In the genomic region with DNA sequence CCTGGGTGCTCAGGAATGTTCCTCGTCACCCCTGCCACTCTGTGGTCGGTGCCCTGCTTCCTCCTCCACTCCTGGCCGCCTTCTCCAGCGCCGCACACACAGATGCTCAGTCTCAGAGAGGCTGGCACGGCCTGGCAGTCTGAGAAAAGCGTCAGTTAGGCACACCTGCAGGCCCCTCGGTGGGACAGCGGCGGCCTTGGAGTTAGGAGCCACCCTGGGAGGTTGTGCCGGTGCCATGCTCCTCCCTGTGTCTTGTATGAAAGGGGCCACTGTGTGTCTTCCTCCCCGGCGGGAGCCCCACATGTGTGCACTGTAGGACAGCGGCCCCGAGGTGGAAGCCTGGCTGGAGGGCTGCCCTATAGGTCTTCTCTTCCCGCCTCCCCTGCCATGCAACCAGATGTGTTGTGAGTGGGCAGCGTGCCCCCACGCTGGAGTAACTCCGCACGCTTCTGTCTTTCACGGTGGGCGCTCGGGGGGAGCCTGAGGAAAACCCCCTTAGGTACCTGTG, we compare ENCODE assay signal across 18 cellular contexts.
A peak's percentile ranks its signal among the peaks of the same experiment; 100 is the strongest.
DNase-seq lines count a peak whose midpoint lies in the region; ATAC-seq and TF ChIP-seq lines count a peak whose summit lies in the region.
"Had no signal": no experiment of that assay in that cellular context is flagged by ENCODE, and none has a peak within 500 bp of the region (broad histone marks: within the 10 kb centered on the region; RNA-seq: fewer than 3 reads in every experiment).

No MANE protein-coding gene starts in this region.

- H3K9me2 ChIP-seq in Loucy (replicated peaks; ENCODE audit: low read depth, low read length) = no peaks in the 10 kb centered on the region

- no peak overlapping the region for H3K27ac Mint-ChIP-seq in activated CD4-positive, alpha-beta memory T cell treated with anti-CD3 and anti-CD28 coated beads for 36 hours
- no peak overlapping the region for H3K27ac Mint-ChIP-seq in activated CD4-positive, alpha-beta memory T cell treated with anti-CD3 and anti-CD28 coated beads, Interleukin-2, amount 10 ng/mL, durations not matched to agents 7 days and 5 days
- no peak overlapping the region for H3K27ac Mint-ChIP-seq in natural killer cell
- H3K27ac Mint-ChIP-seq: dendritic cell treated with granulocyte-macrophage colony-stimulating factor and Interleukin-4, amounts not matched to agents 40 ng/mL and 50 ng/mL, for 4 days; type B pancreatic cell had no signal

- no peak overlapping the region for H3K4me3 Mint-ChIP-seq in activated CD4-positive, alpha-beta memory T cell treated with anti-CD3 and anti-CD28 coated beads for 36 hours
- H3K4me3 Mint-ChIP-seq in activated CD4-positive, alpha-beta memory T cell treated with anti-CD3 and anti-CD28 coated beads, Interleukin-2, amount 10 ng/mL, durations not matched to agents 7 days and 5 days = no peak overlapping the region
- H3K4me3 Mint-ChIP-seq in natural killer cell = no peak overlapping the region
- H3K4me3 Mint-ChIP-seq: dendritic cell treated with granulocyte-macrophage colony-stimulating factor and Interleukin-4, amounts not matched to agents 40 ng/mL and 50 ng/mL, for 4 days; type B pancreatic cell had no signal

- H3K27me3 ChIP-seq in Loucy (ENCODE audit: insufficient read depth, low read length, poor library complexity, severe bottlenecking) (no peaks in the 10 kb centered on the region), lower lobe of right lung (ENCODE audit: low read depth) (no peaks in the 10 kb centered on the region)
- H3K27me3 ChIP-seq: brain microvascular endothelial cell had no signal

- peaks cover 85% of the 10 kb centered on the region for H3K4me1 ChIP-seq in Loucy (ENCODE audit: insufficient read depth, low read length, poor library complexity, severe bottlenecking)
- no peaks in the 10 kb centered on the region for H3K4me1 ChIP-seq in lower lobe of right lung

- H3K27me3 Mint-ChIP-seq in activated CD4-positive, alpha-beta memory T cell treated with anti-CD3 and anti-CD28 coated beads for 36 hours = no peaks in the 10 kb centered on the region
- H3K27me3 Mint-ChIP-seq in activated CD4-positive, alpha-beta memory T cell treated with anti-CD3 and anti-CD28 coated beads, Interleukin-2, amount 10 ng/mL, durations not matched to agents 7 days and 5 days = no peaks in the 10 kb centered on the region
- no peaks in the 10 kb centered on the region for H3K27me3 Mint-ChIP-seq in natural killer cell (ENCODE audit: low read depth in 2 of 2)
- H3K27me3 Mint-ChIP-seq: dendritic cell treated with granulocyte-macrophage colony-stimulating factor and Interleukin-4, amounts not matched to agents 40 ng/mL and 50 ng/mL, for 4 days; type B pancreatic cell had no signal

- CTCF ChIA-PET in activated CD4-positive, alpha-beta memory T cell treated with anti-CD3 and anti-CD28 coated beads for 36 hours (lab: Charles Lee) = interaction anchor here (1.2 kb wide), 1 partner anchor 620 kb away, joined by 4 read pairs; no protein-coding TSS in a partner anchor
- CTCF ChIA-PET in activated CD4-positive, alpha-beta memory T cell treated with anti-CD3 and anti-CD28 coated beads, Interleukin-2, amount 10 ng/mL, durations not matched to agents 7 days and 5 days (lab: Charles Lee) = no interaction called here

- H3K79me2 ChIP-seq in Loucy (ENCODE audit: insufficient read depth, low read length) = peaks cover 52% of the 10 kb centered on the region; the same call in 1 of the 2 replicates

- peak in 1 of 2 donors; percentile 8 for ATAC-seq in lower lobe of right lung
- ATAC-seq in GM18502 (IDR thresholded peaks at IDR 0.05; ENCODE audit: poor library complexity, unreplicated experiment) = no peak
- no peak for ATAC-seq in HG03469 (IDR thresholded peaks at IDR 0.05; ENCODE audit: unreplicated experiment)
- ATAC-seq in natural killer cell = no peak
- ATAC-seq: SK-N-SH treated with all-trans-retinoic acid at 6 μM for 48 hours had no signal

- peak overlapping the region; percentile 58 for H3K4me3 ChIP-seq in Loucy (ENCODE audit: low read length, poor library complexity, severe bottlenecking)
- H3K4me3 ChIP-seq in lower lobe of right lung = no peak overlapping the region

- peak overlapping the region; percentile 84 for H3K9ac ChIP-seq in Loucy (ENCODE audit: low read depth, low read length, poor library complexity, severe bottlenecking)

- no peaks in the 10 kb centered on the region for H3K9me3 Mint-ChIP-seq in activated CD4-positive, alpha-beta memory T cell treated with anti-CD3 and anti-CD28 coated beads for 36 hours
- H3K9me3 Mint-ChIP-seq in activated CD4-positive, alpha-beta memory T cell treated with anti-CD3 and anti-CD28 coated beads, Interleukin-2, amount 10 ng/mL, durations not matched to agents 7 days and 5 days = no peaks in the 10 kb centered on the region
- H3K9me3 Mint-ChIP-seq in natural killer cell = no peaks in the 10 kb centered on the region
- H3K9me3 Mint-ChIP-seq: dendritic cell treated with granulocyte-macrophage colony-stimulating factor and Interleukin-4, amounts not matched to agents 40 ng/mL and 50 ng/mL, for 4 days; type B pancreatic cell had no signal

- H3K36me3 Mint-ChIP-seq in activated CD4-positive, alpha-beta memory T cell treated with anti-CD3 and anti-CD28 coated beads for 36 hours = peaks cover 21% of the 10 kb centered on the region
- no peaks in the 10 kb centered on the region for H3K36me3 Mint-ChIP-seq in activated CD4-positive, alpha-beta memory T cell treated with anti-CD3 and anti-CD28 coated beads, Interleukin-2, amount 10 ng/mL, durations not matched to agents 7 days and 5 days (ENCODE audit: low read depth)
- no peaks in the 10 kb centered on the region for H3K36me3 Mint-ChIP-seq in natural killer cell

- no peak overlapping the region for H2AFZ ChIP-seq in Loucy (ENCODE audit: low read length)

- peaks cover 10% of the 10 kb centered on the region for H3K4me1 Mint-ChIP-seq in activated CD4-positive, alpha-beta memory T cell treated with anti-CD3 and anti-CD28 coated beads for 36 hours (ENCODE audit: low read depth)
- H3K4me1 Mint-ChIP-seq in activated CD4-positive, alpha-beta memory T cell treated with anti-CD3 and anti-CD28 coated beads, Interleukin-2, amount 10 ng/mL, durations not matched to agents 7 days and 5 days = peaks cover 9% of the 10 kb centered on the region
- peaks cover 0 to 5% of the 10 kb centered on the region in 2 donors for H3K4me1 Mint-ChIP-seq in natural killer cell

- H3K36me3 ChIP-seq in Loucy (ENCODE audit: insufficient read depth, low read length) = peaks cover 54% of the 10 kb centered on the region
- H3K36me3 ChIP-seq in lower lobe of right lung = peaks cover 52% of the 10 kb centered on the region

- peak; percentile 7 for DNase-seq in activated CD4-positive, alpha-beta memory T cell treated with anti-CD3 and anti-CD28 coated beads for 36 hours
- no peak for DNase-seq in activated CD4-positive, alpha-beta memory T cell treated with anti-CD3 and anti-CD28 coated beads, Interleukin-2, amount 10 ng/mL, durations not matched to agents 7 days and 5 days
- DNase-seq in lower lobe of right lung (peak; percentile 37), natural killer cell (no peak)
- peak; percentile 22 for DNase-seq in stimulated activated CD8-positive, alpha-beta memory T cell treated with anti-CD3 and anti-CD28 coated beads, Interleukin-4, amount 100 ng/mL, for 48 hours
- DNase-seq: activated CD4-positive, alpha-beta T cell treated with anti-CD3 and anti-CD28 coated beads, Interleukin-2, amount 50 U/mL, for 48 hours; activated naive CD4-positive, alpha-beta T cell; brain microvascular endothelial cell; DMS79; NCI-H1417; NCI-H2171; NCI-H82 had no signal

- intact Hi-C loops in activated CD4-positive, alpha-beta memory T cell treated with anti-CD3 and anti-CD28 coated beads for 36 hours (cut with micrococcal nuclease) = no loop called here
- intact Hi-C loops in lower lobe of right lung (cut with DNase I) (no loop called here), natural killer cell (cut with micrococcal nuclease) (no loop called here)

- H3K4me2 ChIP-seq in Loucy (ENCODE audit: low read depth, low read length, poor library complexity, severe bottlenecking) = peak overlapping the region; percentile 71

- H3F3A ChIP-seq in Loucy (ENCODE audit: low read depth) = peaks cover 22% of the 10 kb centered on the region

- no peak overlapping the region for H3K27ac ChIP-seq in lower lobe of right lung
- H3K27ac ChIP-seq: brain microvascular endothelial cell had no signal

- POLR2A ChIA-PET in activated CD4-positive, alpha-beta memory T cell treated with anti-CD3 and anti-CD28 coated beads for 36 hours (lab: Charles Lee) = no interaction called here
- POLR2A ChIA-PET in activated CD4-positive, alpha-beta memory T cell treated with anti-CD3 and anti-CD28 coated beads, Interleukin-2, amount 10 ng/mL, durations not matched to agents 7 days and 5 days (lab: Charles Lee) = no interaction called here

- H4K20me1 ChIP-seq in Loucy (ENCODE audit: insufficient read depth, low read length, poor library complexity, severe bottlenecking) = no peaks in the 10 kb centered on the region

- no peaks in the 10 kb centered on the region for H3K9me3 ChIP-seq in Loucy (ENCODE audit: insufficient read depth, low read depth, low read length)
- H3K9me3 ChIP-seq in lower lobe of right lung = no peaks in the 10 kb centered on the region

- no peak for TF ChIP-seq CTCF in Loucy (conservative IDR thresholded peaks at IDR 0.05; ENCODE audit: low read length)
- TF ChIP-seq CTCF in lower lobe of right lung (IDR thresholded peaks at IDR 0.05) = no peak
- TF ChIP-seq CTCF in natural killer cell (IDR thresholded peaks at IDR 0.05) = no peak

Comparison
In these comparisons a context has a peak if more than half of its experiments do, and no peak if none do; other contexts are left out.
1. DNase-seq: peak in activated CD4-positive, alpha-beta memory T cell treated with anti-CD3 and anti-CD28 coated beads for 36 hours (single experiment), lower lobe of right lung (single experiment) and stimulated activated CD8-positive, alpha-beta memory T cell treated with anti-CD3 and anti-CD28 coated beads, Interleukin-4, amount 100 ng/mL, for 48 hours (single experiment); none in activated CD4-positive, alpha-beta memory T cell treated with anti-CD3 and anti-CD28 coated beads, Interleukin-2, amount 10 ng/mL, durations not matched to agents 7 days and 5 days (single experiment) and natural killer cell (single experiment).